17 cellular contexts compared by ENCODE assay signal in the genomic region with DNA sequence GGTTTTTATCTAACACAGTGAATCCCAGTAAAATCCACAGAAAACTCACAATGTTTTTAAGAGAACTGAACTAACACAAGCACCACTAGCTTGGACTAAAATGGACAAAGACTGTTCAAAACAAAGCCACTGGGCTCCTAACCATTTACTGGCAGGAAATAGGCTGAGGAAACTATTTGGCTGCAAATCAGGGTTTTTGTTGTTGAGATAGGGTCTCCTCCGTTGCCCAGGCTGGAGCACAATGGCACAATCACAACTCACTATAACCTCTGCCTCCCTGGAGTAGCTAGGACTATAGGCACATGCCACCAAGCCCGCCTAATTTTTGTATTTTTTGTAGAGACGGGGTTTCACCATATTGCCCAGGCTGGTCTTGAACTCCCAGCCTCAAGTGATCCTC.
DNase-seq lines count a peak whose midpoint lies in the region; ATAC-seq and TF ChIP-seq lines count a peak whose summit lies in the region.
"Had no signal": no experiment of that assay in that cellular context is flagged by ENCODE, and none has a peak within 500 bp of the region (broad histone marks: within the 10 kb centered on the region; RNA-seq: fewer than 3 reads in every experiment).

No MANE protein-coding gene starts in this region.

- H3K36me3 Mint-ChIP-seq in natural killer cell treated with Interleukin-12 subunit alpha and Interleukin-12 subunit beta and Interleukin-15 and Interleukin-18, amount 100 ng/mL, for 72 hours = no peaks in the 10 kb centered on the region
- no peaks in the 10 kb centered on the region for H3K36me3 Mint-ChIP-seq in natural killer cell
- H3K36me3 Mint-ChIP-seq in activated T-helper 2 cell treated with anti-CD3 and anti-CD28 coated beads, Interferon-gamma antibody, Interleukin-2, Interleukin-4, amounts not matched to agents 10 μg/mL and 5 μg/mL and 100 μg/mL, durations not matched to agents 14 hours and 24 hours and 36 hours (ENCODE audit: low read depth) = peaks cover 51% of the 10 kb centered on the region

- H3K27ac ChIP-seq in layer of hippocampus (ENCODE audit: low read depth, low read length) (peak overlapping the region; percentile 20), aorta (ENCODE audit: low read depth in 1 of 2, low read length in 2 of 2) (no peak overlapping the region)
- H3K27ac ChIP-seq: parathyroid adenoma had no signal

- H3K36me3 ChIP-seq in aorta (ENCODE audit: control insufficient read depth in 1 of 2, insufficient read depth in 2 of 2, low read length in 1 of 2) = no peaks in the 10 kb centered on the region
- H3K36me3 ChIP-seq: colonic mucosa had no signal

- H3K27me3 ChIP-seq in layer of hippocampus (ENCODE audit: control insufficient read depth, insufficient read depth, low read length) = no peaks in the 10 kb centered on the region
- no peaks in the 10 kb centered on the region for H3K27me3 ChIP-seq in aorta (ENCODE audit: control insufficient read depth in 1 of 2, insufficient read depth in 2 of 2, low read length in 1 of 2)
- H3K27me3 ChIP-seq: colonic mucosa, tibial nerve had no signal

- peaks cover 14 to 15% of the 10 kb centered on the region in 2 donors for H3K4me1 Mint-ChIP-seq in natural killer cell treated with Interleukin-12 subunit alpha and Interleukin-12 subunit beta and Interleukin-15 and Interleukin-18, amount 100 ng/mL, for 72 hours (ENCODE audit: low read depth in 2 of 2)
- H3K4me1 Mint-ChIP-seq in natural killer cell = peaks cover 15 to 16% of the 10 kb centered on the region in 2 donors
- H3K4me1 Mint-ChIP-seq in activated T-helper 2 cell treated with anti-CD3 and anti-CD28 coated beads, Interferon-gamma antibody, Interleukin-2, Interleukin-4, amounts not matched to agents 10 μg/mL and 5 μg/mL and 100 μg/mL, durations not matched to agents 14 hours and 24 hours and 36 hours (ENCODE audit: low read depth) = peaks cover 55% of the 10 kb centered on the region

- H3K27me3 Mint-ChIP-seq in natural killer cell treated with Interleukin-12 subunit alpha and Interleukin-12 subunit beta and Interleukin-15 and Interleukin-18, amount 100 ng/mL, for 72 hours = no peaks in the 10 kb centered on the region
- no peaks in the 10 kb centered on the region for H3K27me3 Mint-ChIP-seq in natural killer cell (ENCODE audit: low read depth in 2 of 2)
- H3K27me3 Mint-ChIP-seq in activated T-helper 2 cell treated with anti-CD3 and anti-CD28 coated beads, Interferon-gamma antibody, Interleukin-2, Interleukin-4, amounts not matched to agents 10 μg/mL and 5 μg/mL and 100 μg/mL, durations not matched to agents 14 hours and 24 hours and 36 hours (ENCODE audit: low read depth) = no peaks in the 10 kb centered on the region

- H3K4me3 Mint-ChIP-seq in natural killer cell treated with Interleukin-12 subunit alpha and Interleukin-12 subunit beta and Interleukin-15 and Interleukin-18, amount 100 ng/mL, for 72 hours = peak overlapping the region; percentile 70
- H3K4me3 Mint-ChIP-seq in natural killer cell = no peak overlapping the region
- H3K4me3 Mint-ChIP-seq in activated T-helper 2 cell treated with anti-CD3 and anti-CD28 coated beads, Interferon-gamma antibody, Interleukin-2, Interleukin-4, amounts not matched to agents 10 μg/mL and 5 μg/mL and 100 μg/mL, durations not matched to agents 14 hours and 24 hours and 36 hours (ENCODE audit: low read depth) = peak overlapping the region; percentile 13

- no peak for DNase-seq in natural killer cell treated with Interleukin-12 subunit alpha and Interleukin-12 subunit beta and Interleukin-15 and Interleukin-18, amount 100 ng/mL, for 72 hours (ENCODE audit: low spot score)
- DNase-seq in natural killer cell (no peak), aorta (no peak), iPS-NIHi11 (ENCODE audit: low spot score) (no peak)
- DNase-seq in activated T-helper 2 cell treated with anti-CD3 and anti-CD28 coated beads, Interferon-gamma antibody, Interleukin-2, Interleukin-4, amounts not matched to agents 10 μg/mL and 5 μg/mL and 100 μg/mL, durations not matched to agents 14 hours and 24 hours and 36 hours (ENCODE audit: low spot score) = no peak
- DNase-seq: activated CD4-positive, alpha-beta T cell treated with anti-CD3 and anti-CD28 coated beads, Interleukin-2, amount 50 U/mL, for 1 hour; colonic mucosa; DMS79; NCI-H2029; NCI-H526 treated with DMSO at 0.1 percent for 48 hours; stimulated activated CD4-positive, alpha-beta T cell treated with anti-CD3 and anti-CD28 coated beads, Interleukin-15, amount 100 ng/mL, for 24 hours had no signal

- no peaks in the 10 kb centered on the region for H3K4me1 ChIP-seq in aorta (ENCODE audit: control insufficient read depth in 1 of 2, insufficient read depth in 2 of 2, low read length in 2 of 2)
- H3K4me1 ChIP-seq: colonic mucosa, parathyroid adenoma had no signal

- 65 to 67% methylated on average over 3 of the region's 3 CpGs for WGBS in aorta, 2 donors

- ATAC-seq in natural killer cell treated with Interleukin-12 subunit alpha and Interleukin-12 subunit beta and Interleukin-15 and Interleukin-18, amount 100 ng/mL, for 72 hours = no peak
- ATAC-seq in natural killer cell = no peak
- ATAC-seq in aorta (ENCODE audit: low FRiP score) = no peak
- ATAC-seq in GM18858 (IDR thresholded peaks at IDR 0.05; ENCODE audit: unreplicated experiment) = no peak
- ATAC-seq in HG03095 (IDR thresholded peaks at IDR 0.05; ENCODE audit: unreplicated experiment) = no peak
- ATAC-seq: Panc1 had no signal

- H3K9me3 ChIP-seq in aorta (ENCODE audit: control insufficient read depth, low read length) = no peaks in the 10 kb centered on the region
- H3K9me3 ChIP-seq: colonic mucosa, tibial nerve had no signal

- H3K4me3 ChIP-seq in aorta (ENCODE audit: low read length in 2 of 2) = no peak overlapping the region
- H3K4me3 ChIP-seq: colonic mucosa, tibial nerve had no signal

- H3K27ac Mint-ChIP-seq in natural killer cell treated with Interleukin-12 subunit alpha and Interleukin-12 subunit beta and Interleukin-15 and Interleukin-18, amount 100 ng/mL, for 72 hours = peak overlapping the region in 1 of 2 donors; percentile 82
- H3K27ac Mint-ChIP-seq in natural killer cell = peak overlapping the region in 1 of 2 donors; percentile 76
- H3K27ac Mint-ChIP-seq in activated T-helper 2 cell treated with anti-CD3 and anti-CD28 coated beads, Interferon-gamma antibody, Interleukin-2, Interleukin-4, amounts not matched to agents 10 μg/mL and 5 μg/mL and 100 μg/mL, durations not matched to agents 14 hours and 24 hours and 36 hours = peak overlapping the region; percentile 82

- intact Hi-C loops in natural killer cell (cut with micrococcal nuclease) = no loop called here
- intact Hi-C loops in activated T-helper 2 cell treated with anti-CD3 and anti-CD28 coated beads, Interferon-gamma antibody, Interleukin-2, Interleukin-4, amounts not matched to agents 10 μg/mL and 5 μg/mL and 100 μg/mL, durations not matched to agents 14 hours and 24 hours and 36 hours (cut with micrococcal nuclease) = loop anchor here (5.0 kb wide), 1 partner anchor 143 kb away; a partner anchor contains a TSS
- intact Hi-C loops in aorta (cut with DNase I) = no loop called here

- H3K9me3 Mint-ChIP-seq in natural killer cell treated with Interleukin-12 subunit alpha and Interleukin-12 subunit beta and Interleukin-15 and Interleukin-18, amount 100 ng/mL, for 72 hours = no peaks in the 10 kb centered on the region
- H3K9me3 Mint-ChIP-seq in natural killer cell = peaks cover 0 to 2% of the 10 kb centered on the region in 2 donors
- peaks cover 13% of the 10 kb centered on the region for H3K9me3 Mint-ChIP-seq in activated T-helper 2 cell treated with anti-CD3 and anti-CD28 coated beads, Interferon-gamma antibody, Interleukin-2, Interleukin-4, amounts not matched to agents 10 μg/mL and 5 μg/mL and 100 μg/mL, durations not matched to agents 14 hours and 24 hours and 36 hours

- no peak for TF ChIP-seq CTCF in natural killer cell (IDR thresholded peaks at IDR 0.05)
